Comparison of ENCODE assay signal across 8 cellular contexts in genomic region chr4:143482753-143483362, GRCh38. TPM values are rescaled to one million over a fixed set of nuclear protein-coding genes. Genes with fewer than 3 reads are reported as not detected.
DNase-seq lines count a peak whose midpoint lies in the region; ATAC-seq and TF ChIP-seq lines count a peak whose summit lies in the region.

No MANE protein-coding gene starts in this region.

- H3K9me3 ChIP-seq in osteoblast (ENCODE audit: low read depth, low read length) = no peaks in the 10 kb centered on the region

- H3K4me1 ChIP-seq in osteoblast (ENCODE audit: insufficient read depth, low read length) = no peaks in the 10 kb centered on the region

- H3K4me2 ChIP-seq in osteoblast (ENCODE audit: insufficient read depth, low read length) = no peak overlapping the region

- no peaks in the 10 kb centered on the region for H3K36me3 ChIP-seq in osteoblast (ENCODE audit: insufficient read depth, low read length)

- peak; percentile 89 for ATAC-seq in HG03378 (IDR thresholded peaks at IDR 0.05; ENCODE audit: unreplicated experiment)

- no peaks in the 10 kb centered on the region for H3K79me2 ChIP-seq in osteoblast (ENCODE audit: insufficient read depth, low read length)

- no peaks in the 10 kb centered on the region for H3K27me3 ChIP-seq in osteoblast (ENCODE audit: insufficient read depth, low read length)

- no peaks in the 10 kb centered on the region for H4K20me1 ChIP-seq in osteoblast (ENCODE audit: insufficient read depth, low read length)

- POLR2A ChIA-PET in AG04449 (lab: Yijun Ruan, JAX) = interaction anchor here (0.7 kb wide), 1 partner anchor 85 kb away, joined by 3 read pairs; no protein-coding TSS in a partner anchor

- TF ChIP-seq CTCF in AG04449 (IDR thresholded peaks at IDR 0.05; ENCODE audit: insufficient read depth, low read length, missing control alignments) (peak; percentile 47), GM12875 (IDR thresholded peaks at IDR 0.05; ENCODE audit: borderline replicate concordance, insufficient read depth, low read depth, low read length) (peak; percentile 33; the same call in 1 of the 2 replicates), fibroblast of villous mesenchyme (IDR thresholded peaks at IDR 0.05; ENCODE audit: insufficient read depth, low read depth, low read length) (peak; percentile 67), osteoblast (IDR thresholded peaks at IDR 0.05; ENCODE audit: extremely low read depth, low read depth, low read length) (peak; percentile 72)

- H3K27ac ChIP-seq in osteoblast (ENCODE audit: low read depth, low read length) = no peak overlapping the region

- H3K4me3 ChIP-seq in AG04449 (ENCODE audit: low read depth, low read length) = no peak overlapping the region
- H3K4me3 ChIP-seq in GM12875 (ENCODE audit: low read depth, low read length) = no peak overlapping the region
- H3K4me3 ChIP-seq in fibroblast of villous mesenchyme (ENCODE audit: low read depth, low read length) = no peak overlapping the region
- no peak overlapping the region for H3K4me3 ChIP-seq in osteoblast (ENCODE audit: insufficient read depth, low read length)

- DNase-seq in AG04449 (ENCODE audit: low read depth, low spot score) (peak; percentile 14), SK-MEL-5 (ENCODE audit: low read depth, low spot score) (peak; percentile 68), fibroblast of villous mesenchyme (ENCODE audit: low read depth) (peak; percentile 72), osteoblast (ENCODE audit: insufficient read length, low spot score, missing footprints) (peak; percentile 83), retina (no peak)
- no peak for DNase-seq in activated naive CD4-positive, alpha-beta T cell treated with Interleukin-2 at 50 U/mL for 16 hours

- in situ Hi-C loops in SK-MEL-5 (cut with HindIII; ENCODE audit: low pct_unique_long_range_greater_than_20kb, low sequenced_read_pairs) = no loop called here

- H2AFZ ChIP-seq in osteoblast (ENCODE audit: low read length) = no peak overlapping the region

- CTCF ChIA-PET in AG04449 (lab: Yijun Ruan, JAX) = interaction anchor here (0.6 to 4.3 kb wide), 4 partner anchors 8 to 279 kb away, joined by 3 to 58 read pairs (median 4); no protein-coding TSS in a partner anchor

RNA-seq across cellular contexts. Expression of gene SMARCA5, which starts 30.6 kb away (rescaled TPM):
- total RNA-seq in SK-MEL-5 (2014; rRNA removed; shearing (Covaris generic)) = 37.5 and 38.9 TPM in 2 replicates
- polyA plus RNA-seq in SK-MEL-5 (2015; cell fraction: cytosol; rRNA removed) = 24.9 and 31.6 TPM in 2 replicates
- polyA plus RNA-seq in SK-MEL-5 (2015; cell fraction: nucleus; rRNA removed) = 17.2 and 18.0 TPM in 2 replicates
- total RNA-seq in fibroblast of villous mesenchyme = 50.6 and 73.8 TPM in 2 replicates
- 43.6 and 44.9 TPM in 2 replicates for total RNA-seq in osteoblast

Comparison
In these comparisons a context has a peak if more than half of its experiments do, and no peak if none do; other contexts are left out.
1. DNase-seq: peak in AG04449 (single experiment), SK-MEL-5 (single experiment), fibroblast of villous mesenchyme (single experiment) and osteoblast (single experiment); none in retina (single experiment) and activated naive CD4-positive, alpha-beta T cell treated with Interleukin-2 at 50 U/mL for 16 hours (single experiment).
2. Peak in every context shown above with its lines, with median percentiles within 50 percentile points of each other: CTCF ChIP-seq.